ENCODE assay signal across 1 cellular context in the genomic region with DNA sequence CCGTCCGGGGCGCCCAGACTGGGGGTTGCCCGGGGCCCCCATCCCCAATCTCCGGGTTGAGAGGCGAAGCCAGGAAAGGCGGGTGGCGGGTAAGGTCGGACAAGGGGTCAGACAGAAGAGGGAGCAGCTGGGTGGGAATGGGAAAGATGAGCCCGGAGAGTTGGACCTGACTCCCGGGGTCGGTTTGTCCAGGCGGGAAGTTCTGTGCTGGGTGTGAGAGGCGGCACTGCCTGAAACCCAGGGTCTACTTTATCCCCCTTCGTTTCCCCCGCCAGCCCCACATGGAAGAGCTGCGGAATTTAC.
TF ChIP-seq lines count a peak whose summit lies in the region.

No MANE protein-coding gene starts in this region.

TF ChIP-seq in GM23338, 12 proteins besides CTCF, POLR2A, EP300 and RAD21 (continued from another document):
- TF ChIP-seq ZNF462 (CRISPR knock-in tag; IDR thresholded peaks at IDR 0.05) (no peak), ETS1 (IDR thresholded peaks at IDR 0.05) (no peak), ZNF114 (CRISPR knock-in tag; IDR thresholded peaks at IDR 0.05) (no peak), ZNF331 (CRISPR knock-in tag; IDR thresholded peaks at IDR 0.05; ENCODE audit: low read depth) (no peak), EZH2 (IDR thresholded peaks at IDR 0.05; ENCODE audit: low read depth, unreplicated experiment) (no peak), POLR2AphosphoS5 (IDR thresholded peaks at IDR 0.05; ENCODE audit: low read depth) (no peak), STAT1 (IDR thresholded peaks at IDR 0.05; ENCODE audit: unreplicated experiment) (no peak), EZH2phosphoT487 (IDR thresholded peaks at IDR 0.05; ENCODE audit: unreplicated experiment) (no peak), JUNB (IDR thresholded peaks at IDR 0.05; ENCODE audit: unreplicated experiment) (no peak)
- TF ChIP-seq, protein P1, sequence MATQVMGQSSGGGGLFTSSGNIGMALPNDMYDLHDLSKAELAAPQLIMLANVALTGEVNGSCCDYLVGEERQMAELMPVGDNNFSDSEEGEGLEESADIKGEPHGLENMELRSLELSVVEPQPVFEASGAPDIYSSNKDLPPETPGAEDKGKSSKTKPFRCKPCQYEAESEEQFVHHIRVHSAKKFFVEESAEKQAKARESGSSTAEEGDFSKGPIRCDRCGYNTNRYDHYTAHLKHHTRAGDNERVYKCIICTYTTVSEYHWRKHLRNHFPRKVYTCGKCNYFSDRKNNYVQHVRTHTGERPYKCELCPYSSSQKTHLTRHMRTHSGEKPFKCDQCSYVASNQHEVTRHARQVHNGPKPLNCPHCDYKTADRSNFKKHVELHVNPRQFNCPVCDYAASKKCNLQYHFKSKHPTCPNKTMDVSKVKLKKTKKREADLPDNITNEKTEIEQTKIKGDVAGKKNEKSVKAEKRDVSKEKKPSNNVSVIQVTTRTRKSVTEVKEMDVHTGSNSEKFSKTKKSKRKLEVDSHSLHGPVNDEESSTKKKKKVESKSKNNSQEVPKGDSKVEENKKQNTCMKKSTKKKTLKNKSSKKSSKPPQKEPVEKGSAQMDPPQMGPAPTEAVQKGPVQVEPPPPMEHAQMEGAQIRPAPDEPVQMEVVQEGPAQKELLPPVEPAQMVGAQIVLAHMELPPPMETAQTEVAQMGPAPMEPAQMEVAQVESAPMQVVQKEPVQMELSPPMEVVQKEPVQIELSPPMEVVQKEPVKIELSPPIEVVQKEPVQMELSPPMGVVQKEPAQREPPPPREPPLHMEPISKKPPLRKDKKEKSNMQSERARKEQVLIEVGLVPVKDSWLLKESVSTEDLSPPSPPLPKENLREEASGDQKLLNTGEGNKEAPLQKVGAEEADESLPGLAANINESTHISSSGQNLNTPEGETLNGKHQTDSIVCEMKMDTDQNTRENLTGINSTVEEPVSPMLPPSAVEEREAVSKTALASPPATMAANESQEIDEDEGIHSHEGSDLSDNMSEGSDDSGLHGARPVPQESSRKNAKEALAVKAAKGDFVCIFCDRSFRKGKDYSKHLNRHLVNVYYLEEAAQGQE (IDR thresholded peaks at IDR 0.05; ENCODE audit: unreplicated experiment), result no peak
